In genomic region chr4:94548571-94548970, GRCh38 we compare ENCODE assay signal across 10 cellular contexts.
A peak's percentile ranks its signal among the peaks of the same experiment; 100 is the strongest.
DNase-seq lines count a peak whose midpoint lies in the region; ATAC-seq and TF ChIP-seq lines count a peak whose summit lies in the region.
"Had no signal": no experiment of that assay in that cellular context is flagged by ENCODE, and none has a peak within 500 bp of the region (broad histone marks: within the 10 kb centered on the region; RNA-seq: fewer than 3 reads in every experiment).

No MANE protein-coding gene starts in this region.

- no peak for ATAC-seq in activated naive CD8-positive, alpha-beta T cell treated with anti-CD3 and anti-CD28 coated beads, Interleukin-2, amount 50 U/mL, for 24 hours
- no peak for ATAC-seq in HG03139 (IDR thresholded peaks at IDR 0.05; ENCODE audit: unreplicated experiment)

- H3K27me3 ChIP-seq in fibroblast of lung (ENCODE audit: control insufficient read depth, insufficient read depth, low read length): no peaks in the 10 kb centered on the region
- no peaks in the 10 kb centered on the region for H3K27me3 ChIP-seq in osteoblast (ENCODE audit: insufficient read depth, low read length)

- no peaks in the 10 kb centered on the region for H3K27me3 Mint-ChIP-seq in activated naive CD8-positive, alpha-beta T cell treated with anti-CD3 and anti-CD28 coated beads, Interleukin-2, amount 50 U/mL, for 24 hours
- H3K27me3 Mint-ChIP-seq: stimulated activated naive CD8-positive, alpha-beta T cell treated with anti-CD3 and anti-CD28 coated beads, Interleukin-15, Interleukin-2, amounts not matched to agents 100 ng/mL and 50 ng/mL, for 24 hours had no signal

- H3K4me1 ChIP-seq in fibroblast of lung (ENCODE audit: control insufficient read depth, extremely low read depth, insufficient read depth, low read length): peaks cover 5% of the 10 kb centered on the region
- peaks cover 71% of the 10 kb centered on the region for H3K4me1 ChIP-seq in osteoblast (ENCODE audit: insufficient read depth, low read length)

- H3K9me3 Mint-ChIP-seq in activated naive CD8-positive, alpha-beta T cell treated with anti-CD3 and anti-CD28 coated beads, Interleukin-2, amount 50 U/mL, for 24 hours: peaks cover 3% of the 10 kb centered on the region

- CTCF ChIA-PET in RWPE1 (lab: Yijun Ruan, JAX): no interaction called here

- no peak overlapping the region for H3K4me3 Mint-ChIP-seq in activated naive CD8-positive, alpha-beta T cell treated with anti-CD3 and anti-CD28 coated beads, Interleukin-2, amount 50 U/mL, for 24 hours
- H3K4me3 Mint-ChIP-seq: stimulated activated naive CD8-positive, alpha-beta T cell treated with anti-CD3 and anti-CD28 coated beads, Interleukin-15, Interleukin-2, amounts not matched to agents 100 ng/mL and 50 ng/mL, for 24 hours had no signal

- H3K27ac Mint-ChIP-seq in activated naive CD8-positive, alpha-beta T cell treated with anti-CD3 and anti-CD28 coated beads, Interleukin-2, amount 50 U/mL, for 24 hours: no peak overlapping the region
- H3K27ac Mint-ChIP-seq: stimulated activated naive CD8-positive, alpha-beta T cell treated with anti-CD3 and anti-CD28 coated beads, Interleukin-15, Interleukin-2, amounts not matched to agents 100 ng/mL and 50 ng/mL, for 24 hours had no signal

- POLR2A ChIA-PET in RWPE1 (lab: Yijun Ruan, JAX; ENCODE audit: low non-redundant PET): no interaction called here

- DNase-seq in GM04503 (ENCODE audit: low read depth) (peak; percentile 60), RWPE1 (ENCODE audit: low spot score) (peak; percentile 72), fibroblast of lung (ENCODE audit: low read depth in 2 of 2) (peak; percentile 54 to 96), osteoblast (ENCODE audit: insufficient read length, low spot score, missing footprints) (no peak), NCI-H146 treated with DMSO at 0.1 percent for 48 hours (lab: John Stamatoyannopoulos, UW; ENCODE audit: unreplicated experiment) (no peak), retina (no peak)
- DNase-seq in activated naive CD8-positive, alpha-beta T cell treated with anti-CD3 and anti-CD28 coated beads, Interleukin-2, amount 50 U/mL, for 24 hours: no peak
- DNase-seq: activated effector memory CD4-positive, alpha-beta T cell treated with anti-CD3 and anti-CD28 coated beads, Interleukin-2, amount 50 U/mL, for 16 hours had no signal

- H3K9me3 ChIP-seq in fibroblast of lung (ENCODE audit: control insufficient read depth, insufficient read depth, low read depth, low read length) (no peaks in the 10 kb centered on the region), osteoblast (ENCODE audit: low read depth, low read length) (no peaks in the 10 kb centered on the region)

- H3K79me2 ChIP-seq in fibroblast of lung (ENCODE audit: control insufficient read depth, insufficient read depth, low read length) (peaks cover 12% of the 10 kb centered on the region), osteoblast (ENCODE audit: insufficient read depth, low read length) (peaks cover 81% of the 10 kb centered on the region)

- no peaks in the 10 kb centered on the region for H3K36me3 ChIP-seq in fibroblast of lung (ENCODE audit: control insufficient read depth, insufficient read depth, low read length)
- H3K36me3 ChIP-seq in osteoblast (ENCODE audit: insufficient read depth, low read length): peaks cover 10% of the 10 kb centered on the region

- no peak overlapping the region for H3K27ac ChIP-seq in RWPE1
- H3K27ac ChIP-seq in fibroblast of lung (ENCODE audit: insufficient read depth, low read length): no peak overlapping the region
- H3K27ac ChIP-seq in osteoblast (ENCODE audit: low read depth, low read length): peak overlapping the region; percentile 69

- H4K20me1 ChIP-seq in fibroblast of lung (ENCODE audit: control insufficient read depth, extremely low read depth, insufficient read depth, low read length) (no peaks in the 10 kb centered on the region), osteoblast (ENCODE audit: insufficient read depth, low read length) (peaks cover 2% of the 10 kb centered on the region)

- peaks cover 3% of the 10 kb centered on the region for H3K4me1 Mint-ChIP-seq in activated naive CD8-positive, alpha-beta T cell treated with anti-CD3 and anti-CD28 coated beads, Interleukin-2, amount 50 U/mL, for 24 hours

- TF ChIP-seq CTCF in RWPE1 (conservative IDR thresholded peaks at IDR 0.05; ENCODE audit: low read depth): no peak
- TF ChIP-seq CTCF in fibroblast of lung (conservative IDR thresholded peaks at IDR 0.05 in 1 of 2, IDR thresholded peaks at IDR 0.05 in 1 of 2; ENCODE audit: low read depth in 1 of 2, low read length in 2 of 2): no peak
- TF ChIP-seq CTCF in osteoblast (IDR thresholded peaks at IDR 0.05; ENCODE audit: extremely low read depth, low read depth, low read length): no peak

- H3K4me2 ChIP-seq in fibroblast of lung (ENCODE audit: extremely low read depth, insufficient read depth, low read length): peak overlapping the region; percentile 23
- H3K4me2 ChIP-seq in osteoblast (ENCODE audit: insufficient read depth, low read length): peak overlapping the region; percentile 50

- H3K4me3 ChIP-seq in fibroblast of lung (replicated peaks in 1 of 4; ENCODE audit: control extremely low read depth in 1 of 4, insufficient read depth in 1 of 4, low read depth in 3 of 4, low read length in 4 of 4) (peak overlapping the region in 1 of 4 experiments; percentile 4), osteoblast (ENCODE audit: insufficient read depth, low read length) (no peak overlapping the region)

- no peak overlapping the region for H3K9ac ChIP-seq in fibroblast of lung (ENCODE audit: insufficient read depth, low read length)

- H2AFZ ChIP-seq in fibroblast of lung (ENCODE audit: low read length): no peak overlapping the region
- H2AFZ ChIP-seq in osteoblast (ENCODE audit: low read length): no peak overlapping the region

- peaks cover 6% of the 10 kb centered on the region for H3K36me3 Mint-ChIP-seq in activated naive CD8-positive, alpha-beta T cell treated with anti-CD3 and anti-CD28 coated beads, Interleukin-2, amount 50 U/mL, for 24 hours (ENCODE audit: low read depth)

Comparison
In these comparisons a context has a peak if more than half of its experiments do, and no peak if none do; other contexts are left out.
1. DNase-seq: peak in GM04503 (single experiment), RWPE1 (single experiment) and fibroblast of lung (2 of 2); none in osteoblast (single experiment), NCI-H146 treated with DMSO at 0.1 percent for 48 hours (single experiment), activated naive CD8-positive, alpha-beta T cell treated with anti-CD3 and anti-CD28 coated beads, Interleukin-2, amount 50 U/mL, for 24 hours (single experiment) and retina (single experiment).